ENCODE assay signal across 8 cellular contexts in the genomic region with DNA sequence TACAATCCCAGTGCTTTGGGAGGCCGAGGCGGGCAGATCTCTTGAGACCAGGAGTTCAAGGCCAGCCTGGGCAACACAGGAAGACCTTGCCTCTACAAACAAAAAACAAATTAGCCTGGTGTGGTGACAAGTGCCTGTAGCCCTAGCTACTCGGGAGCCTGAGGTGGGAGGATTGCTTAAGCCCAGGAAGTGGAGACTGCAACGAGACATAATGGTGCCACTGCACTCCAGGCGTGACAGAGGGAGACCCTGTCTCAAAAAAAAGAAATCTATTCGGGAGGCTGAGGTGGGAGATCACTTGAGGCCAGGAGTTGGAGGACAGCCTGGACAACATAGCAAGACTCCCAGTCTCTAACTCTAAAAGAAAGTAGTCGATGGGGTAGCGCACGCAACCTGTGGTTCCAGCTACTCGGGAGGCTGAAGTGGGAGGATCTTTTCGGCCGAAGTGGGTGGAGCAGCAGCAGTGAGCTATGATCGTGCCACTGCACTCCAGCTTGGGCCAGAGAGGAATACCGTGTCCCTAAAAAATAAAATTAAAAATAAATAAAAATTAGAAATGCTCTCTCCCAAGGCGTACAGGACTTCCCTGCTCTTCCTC. TPM values are rescaled to one million over a fixed set of nuclear protein-coding genes. Genes with fewer than 3 reads are reported as not detected.
DNase-seq lines count a peak whose midpoint lies in the region; ATAC-seq and TF ChIP-seq lines count a peak whose summit lies in the region.

No MANE protein-coding gene starts in this region.

- no peaks in the 10 kb centered on the region for H3K27me3 ChIP-seq in KMS-11 (ENCODE audit: insufficient read depth, low read depth)
- H3K27me3 ChIP-seq in rectal smooth muscle tissue (ENCODE audit: control insufficient read depth, insufficient read depth, low read length) = no peaks in the 10 kb centered on the region

- peaks cover 22% of the 10 kb centered on the region for H3K4me1 Mint-ChIP-seq in activated CD8-positive, alpha-beta T cell treated with anti-CD3 and anti-CD28 coated beads for 36 hours (ENCODE audit: low read depth)

- peak overlapping the region; percentile 69; the same call in 1 of the 2 replicates for H3K4me2 ChIP-seq in KMS-11

- DNase-seq in ACHN = peak; percentile 43
- no peak for DNase-seq in activated CD8-positive, alpha-beta T cell treated with anti-CD3 and anti-CD28 coated beads for 36 hours
- peak; percentile 47 for DNase-seq in Right ventricle myocardium superior
- no peak for DNase-seq in DMS79 (lab: John Stamatoyannopoulos, UW)

- in situ Hi-C loops in ACHN (cut with HindIII; ENCODE audit: low pct_ligation_motif_present, low pct_unique_long_range_greater_than_20kb, low sequenced_read_pairs) = no loop called here

- POLR2A ChIA-PET in activated CD8-positive, alpha-beta T cell treated with anti-CD3 and anti-CD28 coated beads for 36 hours (lab: Charles Lee) = interaction anchor here (0.7 to 2.3 kb wide), 9 partner anchors 11 to 85 kb away, joined by 3 to 18 read pairs (median 3); a partner anchor contains a TSS

- CTCF ChIA-PET in activated CD8-positive, alpha-beta T cell treated with anti-CD3 and anti-CD28 coated beads for 36 hours (lab: Charles Lee) = interaction anchor here (0.6 to 2.8 kb wide), 56 partner anchors 9 to 347 kb away, joined by 3 to 51 read pairs (median 5); a partner anchor contains a TSS

- ATAC-seq in GM19351 (IDR thresholded peaks at IDR 0.05; ENCODE audit: unreplicated experiment) (peak; percentile 6), Right ventricle myocardium superior (ENCODE audit: poor library complexity) (peak; percentile 52), GM19452 (IDR thresholded peaks at IDR 0.05; ENCODE audit: unreplicated experiment) (no peak)
- peak; percentile 19 for ATAC-seq in activated CD8-positive, alpha-beta T cell treated with anti-CD3 and anti-CD28 coated beads for 36 hours

- peaks cover 14% of the 10 kb centered on the region for H3K36me3 Mint-ChIP-seq in activated CD8-positive, alpha-beta T cell treated with anti-CD3 and anti-CD28 coated beads for 36 hours (ENCODE audit: low read depth)

- peaks cover 6% of the 10 kb centered on the region for H3K27me3 Mint-ChIP-seq in activated CD8-positive, alpha-beta T cell treated with anti-CD3 and anti-CD28 coated beads for 36 hours

- peak overlapping the region; percentile 88 for H3K27ac Mint-ChIP-seq in activated CD8-positive, alpha-beta T cell treated with anti-CD3 and anti-CD28 coated beads for 36 hours

- intact Hi-C loops in activated CD8-positive, alpha-beta T cell treated with anti-CD3 and anti-CD28 coated beads for 36 hours (cut with micrococcal nuclease) = loop anchor here (5.0 kb wide), 1 partner anchor 47 kb away; a partner anchor contains a TSS
- intact Hi-C loops in Right ventricle myocardium superior (cut with DNase I) = no loop called here

- H3K79me2 ChIP-seq in KMS-11 (ENCODE audit: insufficient read depth, low read depth) = no peaks in the 10 kb centered on the region

- H4K20me1 ChIP-seq in KMS-11 (ENCODE audit: insufficient read depth) = no peaks in the 10 kb centered on the region

- H3K9ac ChIP-seq in KMS-11 = peak overlapping the region; percentile 92; the same call in 1 of the 2 replicates
- H3K9ac ChIP-seq in rectal smooth muscle tissue (ENCODE audit: low read length) = peak overlapping the region; percentile 57

- H3K4me1 ChIP-seq in KMS-11 (ENCODE audit: low read depth, poor library complexity, severe bottlenecking) (peaks cover 23% of the 10 kb centered on the region), rectal smooth muscle tissue (ENCODE audit: control insufficient read depth, insufficient read depth, low read length) (no peaks in the 10 kb centered on the region)

- no peaks in the 10 kb centered on the region for H3K36me3 ChIP-seq in KMS-11 (ENCODE audit: insufficient read depth)
- H3K36me3 ChIP-seq in rectal smooth muscle tissue (ENCODE audit: control insufficient read depth, insufficient read depth, low read length) = peaks cover under 1% of the 10 kb centered on the region

- no peaks in the 10 kb centered on the region for H3K9me3 Mint-ChIP-seq in activated CD8-positive, alpha-beta T cell treated with anti-CD3 and anti-CD28 coated beads for 36 hours

- H3K27ac ChIP-seq in KMS-11 = no peak overlapping the region
- peak overlapping the region; percentile 78 for H3K27ac ChIP-seq in rectal smooth muscle tissue (ENCODE audit: low read depth, low read length)

- no peak for TF ChIP-seq CTCF in KMS-11 (conservative IDR thresholded peaks at IDR 0.05; ENCODE audit: low read depth, low read length)
- TF ChIP-seq CTCF in activated CD8-positive, alpha-beta T cell treated with anti-CD3 and anti-CD28 coated beads for 36 hours (IDR thresholded peaks at IDR 0.05) = no peak

- H3K4me3 ChIP-seq in KMS-11 (IDR thresholded peaks at IDR 0.05; ENCODE audit: insufficient read depth, low read depth, low read length) (no peak overlapping the region), rectal smooth muscle tissue (ENCODE audit: low read length) (peak overlapping the region; percentile 59)

- peak overlapping the region; percentile 86 for H3K4me3 Mint-ChIP-seq in activated CD8-positive, alpha-beta T cell treated with anti-CD3 and anti-CD28 coated beads for 36 hours

- peak overlapping the region; percentile 97 for H2AFZ ChIP-seq in KMS-11 (ENCODE audit: low read depth)

RNA-seq across cellular contexts. Expression of a gene that starts 0.8 kb away (rescaled TPM):
- 1 to 10 TPM; 2.4 to 3.6 TPM for total RNA-seq in activated CD8-positive, alpha-beta T cell treated with anti-CD3 and anti-CD28 coated beads for 36 hours
- total RNA-seq in Right ventricle myocardium superior = 7.0 TPM

RNA-seq across cellular contexts. Expression of a gene that starts 48.9 kb away (rescaled TPM):
- total RNA-seq in activated CD8-positive, alpha-beta T cell treated with anti-CD3 and anti-CD28 coated beads for 36 hours = 10 to 100 TPM; 18.5 to 19.8 TPM
- total RNA-seq in Right ventricle myocardium superior = 17.6 TPM

Comparison
In these comparisons a context has a peak if more than half of its experiments do, and no peak if none do; other contexts are left out.
1. DNase-seq: peak in ACHN (single experiment) and Right ventricle myocardium superior (single experiment); none in activated CD8-positive, alpha-beta T cell treated with anti-CD3 and anti-CD28 coated beads for 36 hours (single experiment) and DMS79 (single experiment).